In the genomic region with DNA sequence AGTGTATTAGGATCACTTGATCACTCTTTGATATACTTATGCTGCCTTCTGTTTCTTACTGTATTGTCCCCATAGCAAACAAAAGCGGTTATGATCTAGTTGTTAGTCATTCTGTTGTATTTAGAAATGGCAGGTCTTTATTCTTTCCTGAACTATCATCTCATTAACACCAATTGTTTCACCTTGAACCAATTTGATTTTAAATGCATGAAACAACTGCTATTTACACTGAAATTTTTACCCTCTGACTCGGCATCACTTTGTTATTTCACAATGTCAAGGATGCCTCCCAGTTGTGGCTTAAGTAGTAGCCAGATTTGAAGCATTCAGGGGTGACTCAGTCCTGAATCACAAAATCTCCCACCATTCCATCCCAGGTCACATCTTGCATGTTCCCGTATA, we compare ENCODE assay signal across 10 cellular contexts.
DNase-seq lines count a peak whose midpoint lies in the region; ATAC-seq, FAIRE-seq and TF ChIP-seq lines count a peak whose summit lies in the region.
"Had no signal": no experiment of that assay in that cellular context is flagged by ENCODE, and none has a peak within 500 bp of the region (broad histone marks: within the 10 kb centered on the region; RNA-seq: fewer than 3 reads in every experiment).

No MANE protein-coding gene starts in this region.

- no peaks in the 10 kb centered on the region for H3K27me3 Mint-ChIP-seq in astrocyte (ENCODE audit: low read depth, unreplicated experiment)

- no peak overlapping the region for H3K4me3 Mint-ChIP-seq in astrocyte (ENCODE audit: unreplicated experiment)
- H3K4me3 Mint-ChIP-seq: brain had no signal

- no peaks in the 10 kb centered on the region for H4K20me1 ChIP-seq in astrocyte (ENCODE audit: insufficient read depth, low read length)

- H3K36me3 Mint-ChIP-seq in astrocyte (ENCODE audit: low read depth, unreplicated experiment) = no peaks in the 10 kb centered on the region
- H3K36me3 Mint-ChIP-seq: brain had no signal

- peak overlapping the region; percentile 91 for H3K27ac ChIP-seq in astrocyte (ENCODE audit: low read depth, low read length)
- H3K27ac ChIP-seq: C4-2B had no signal

- no peaks in the 10 kb centered on the region for H3K27me3 ChIP-seq in astrocyte (ENCODE audit: insufficient read depth, low read length)

- DNase-seq in ACHN (peak; percentile 78), HS-5 (ENCODE audit: low read depth) (peak; percentile 95), astrocyte (ENCODE audit: low read depth) (peak; percentile 99), iris pigment epithelial cell (ENCODE audit: low read depth) (peak; percentile 99), DMS79 (lab: John Stamatoyannopoulos, UW) (no peak), superior temporal gyrus (ENCODE audit: extremely low spot score) (no peak)

- no peaks in the 10 kb centered on the region for H3K79me2 ChIP-seq in astrocyte (ENCODE audit: insufficient read depth, low read length)

- H3K9me3 Mint-ChIP-seq in astrocyte (ENCODE audit: unreplicated experiment) = no peaks in the 10 kb centered on the region

- in situ Hi-C loops in ACHN (cut with HindIII; ENCODE audit: low pct_ligation_motif_present, low pct_unique_long_range_greater_than_20kb, low sequenced_read_pairs) = no loop called here

- H3K4me2 ChIP-seq in astrocyte (ENCODE audit: low read length) = peak overlapping the region; percentile 63

- H3K4me1 ChIP-seq in astrocyte (ENCODE audit: insufficient read depth, low read length) = peaks cover 40% of the 10 kb centered on the region

- H3K4me3 ChIP-seq in astrocyte (ENCODE audit: insufficient read depth, low read depth, low read length) = no peak overlapping the region

- peak overlapping the region; percentile 64 for H3K9ac ChIP-seq in astrocyte (ENCODE audit: low read length)

- TF ChIP-seq CTCF in astrocyte (IDR thresholded peaks at IDR 0.05; ENCODE audit: insufficient read depth, low read depth, low read length) = no peak

- no peaks in the 10 kb centered on the region for H3K36me3 ChIP-seq in astrocyte (ENCODE audit: insufficient read depth, low read length)

- peak overlapping the region; percentile 87 for H3K27ac Mint-ChIP-seq in astrocyte (ENCODE audit: unreplicated experiment)
- H3K27ac Mint-ChIP-seq: brain had no signal

- ATAC-seq in GM21526 (IDR thresholded peaks at IDR 0.05; ENCODE audit: low FRiP score, unreplicated experiment) (no peak), GM21737 (IDR thresholded peaks at IDR 0.05; ENCODE audit: unreplicated experiment) (no peak)

- H2AFZ ChIP-seq in astrocyte (ENCODE audit: low read depth, low read length) = no peak overlapping the region

- FAIRE-seq in astrocyte (lab: Jason Lieb, UNC) = peak; percentile 94

- H3K4me1 Mint-ChIP-seq in astrocyte (ENCODE audit: low read depth, unreplicated experiment) = peaks cover 21% of the 10 kb centered on the region

- no peaks in the 10 kb centered on the region for H3K9me3 ChIP-seq in astrocyte (ENCODE audit: insufficient read depth, low read depth, low read length)

Comparison
In these comparisons a context has a peak if more than half of its experiments do, and no peak if none do; other contexts are left out.
1. DNase-seq: peak in ACHN (single experiment), HS-5 (single experiment), astrocyte (single experiment) and iris pigment epithelial cell (single experiment); none in DMS79 (single experiment) and superior temporal gyrus (single experiment).